ENCODE assay signal across 9 cellular contexts in genomic region chr4:103032575-103032974, GRCh38. TPM values are rescaled to one million over a fixed set of nuclear protein-coding genes. Genes with fewer than 3 reads are reported as not detected.
A peak's percentile ranks its signal among the peaks of the same experiment; 100 is the strongest.
DNase-seq lines count a peak whose midpoint lies in the region; ATAC-seq and TF ChIP-seq lines count a peak whose summit lies in the region.
"Had no signal": no experiment of that assay in that cellular context is flagged by ENCODE, and none has a peak within 500 bp of the region (broad histone marks: within the 10 kb centered on the region; RNA-seq: fewer than 3 reads in every experiment).

No MANE protein-coding gene starts in this region.

- ATAC-seq in GM19397 (IDR thresholded peaks at IDR 0.05; ENCODE audit: unreplicated experiment), result peak; percentile 58
- no peak for ATAC-seq in HG03097 (IDR thresholded peaks at IDR 0.05; ENCODE audit: low FRiP score, unreplicated experiment)

- in situ Hi-C loops in brain microvascular endothelial cell (cut with HindIII; ENCODE audit: low pct_ligation_motif_present, low sequenced_read_pairs), result no loop called here

- no peak overlapping the region for H3K4me2 ChIP-seq in osteoblast (ENCODE audit: insufficient read depth, low read length)

- H2AFZ ChIP-seq in osteoblast (ENCODE audit: low read length), result no peak overlapping the region

- H3K79me2 ChIP-seq in osteoblast (ENCODE audit: insufficient read depth, low read length), result no peaks in the 10 kb centered on the region

- H3K36me3 ChIP-seq in brain microvascular endothelial cell (replicated peaks) (no peaks in the 10 kb centered on the region), osteoblast (ENCODE audit: insufficient read depth, low read length) (no peaks in the 10 kb centered on the region)

- H3K27ac ChIP-seq in brain microvascular endothelial cell (no peak overlapping the region), osteoblast (ENCODE audit: low read depth, low read length) (no peak overlapping the region)

- no peaks in the 10 kb centered on the region for H4K20me1 ChIP-seq in osteoblast (ENCODE audit: insufficient read depth, low read length)

- no peaks in the 10 kb centered on the region for H3K4me1 ChIP-seq in osteoblast (ENCODE audit: insufficient read depth, low read length)

- TF ChIP-seq CTCF in LNCAP (IDR thresholded peaks at IDR 0.05) (peak; percentile 38), brain microvascular endothelial cell (IDR thresholded peaks at IDR 0.05; ENCODE audit: low read depth, low read length, missing control alignments) (peak; percentile 83), osteoblast (IDR thresholded peaks at IDR 0.05; ENCODE audit: extremely low read depth, low read depth, low read length) (peak; percentile 50)

- DNase-seq in Daoy (ENCODE audit: low read depth) (peak; percentile 15), brain microvascular endothelial cell (peak; percentile 29), osteoblast (ENCODE audit: insufficient read length, low spot score, missing footprints) (no peak), NCI-H1092 treated with DMSO at 0.1 percent for 48 hours (lab: John Stamatoyannopoulos, UW) (no peak)
- no peak for DNase-seq in stimulated activated CD4-positive, alpha-beta T cell treated with anti-CD3 and anti-CD28 coated beads, Interleukin-12 subunit alpha, Interleukin-12 subunit beta, amount 100 ng/mL, for 4 hours
- DNase-seq: naive B cell had no signal

- H3K4me3 ChIP-seq in brain microvascular endothelial cell (ENCODE audit: low read depth, low read length), result no peak overlapping the region
- no peak overlapping the region for H3K4me3 ChIP-seq in osteoblast (ENCODE audit: insufficient read depth, low read length)

- H3K27me3 ChIP-seq in brain microvascular endothelial cell (replicated peaks), result no peaks in the 10 kb centered on the region
- H3K27me3 ChIP-seq in osteoblast (ENCODE audit: insufficient read depth, low read length), result no peaks in the 10 kb centered on the region

- H3K9me3 ChIP-seq in osteoblast (ENCODE audit: low read depth, low read length), result no peaks in the 10 kb centered on the region

RNA-seq across cellular contexts. Expression of gene SLC9B1, which starts 13.1 kb away (rescaled TPM):
- total RNA-seq in Daoy (2014; rRNA removed; shearing (Covaris generic)), result not detected in 2 replicates
- total RNA-seq in osteoblast, result 0.29 and 0.72 TPM in 2 replicates

RNA-seq across cellular contexts. Expression of gene SLC9B2, which starts 44.0 kb away (rescaled TPM):
- total RNA-seq in Daoy (2014; rRNA removed; shearing (Covaris generic)), result 5.0 and 11.1 TPM in 2 replicates
- total RNA-seq in osteoblast, result 23.5 and 23.6 TPM in 2 replicates

Comparison
In these comparisons a context has a peak if more than half of its experiments do, and no peak if none do; other contexts are left out.
1. DNase-seq: peak in Daoy (single experiment) and brain microvascular endothelial cell (single experiment); none in osteoblast (single experiment), stimulated activated CD4-positive, alpha-beta T cell treated with anti-CD3 and anti-CD28 coated beads, Interleukin-12 subunit alpha, Interleukin-12 subunit beta, amount 100 ng/mL, for 4 hours (single experiment) and NCI-H1092 treated with DMSO at 0.1 percent for 48 hours (single experiment).
2. Peak in every context shown above with its lines, with median percentiles within 50 percentile points of each other: CTCF ChIP-seq.